ENCODE assay signal across 1 cellular context in the genomic region with DNA sequence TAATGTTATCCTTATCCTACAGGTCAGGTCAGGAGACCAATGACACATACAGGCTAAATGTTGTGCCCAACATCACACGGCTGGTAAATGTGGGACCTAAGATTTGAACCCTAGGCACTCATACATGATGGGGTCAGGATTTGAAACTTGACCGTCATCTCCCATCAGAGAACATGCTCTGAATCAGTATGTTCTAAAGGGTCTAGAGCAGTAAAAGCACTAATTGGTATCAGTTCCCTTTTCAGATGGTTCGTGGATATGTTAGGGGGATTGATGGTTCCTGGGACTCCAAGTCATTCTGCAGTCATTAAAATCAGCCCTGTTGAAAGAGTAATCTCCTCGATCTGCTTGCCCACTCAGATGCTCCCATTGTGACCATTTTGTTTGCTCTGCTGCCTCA.
A peak's percentile ranks its signal among the peaks of the same experiment; 100 is the strongest.
TF ChIP-seq lines count a peak whose summit lies in the region.

No MANE protein-coding gene starts in this region.

TF ChIP-seq in GM12878, 131 proteins besides CTCF, POLR2A, EP300 and RAD21 (continued from another document):
- TF ChIP-seq, protein P1, sequence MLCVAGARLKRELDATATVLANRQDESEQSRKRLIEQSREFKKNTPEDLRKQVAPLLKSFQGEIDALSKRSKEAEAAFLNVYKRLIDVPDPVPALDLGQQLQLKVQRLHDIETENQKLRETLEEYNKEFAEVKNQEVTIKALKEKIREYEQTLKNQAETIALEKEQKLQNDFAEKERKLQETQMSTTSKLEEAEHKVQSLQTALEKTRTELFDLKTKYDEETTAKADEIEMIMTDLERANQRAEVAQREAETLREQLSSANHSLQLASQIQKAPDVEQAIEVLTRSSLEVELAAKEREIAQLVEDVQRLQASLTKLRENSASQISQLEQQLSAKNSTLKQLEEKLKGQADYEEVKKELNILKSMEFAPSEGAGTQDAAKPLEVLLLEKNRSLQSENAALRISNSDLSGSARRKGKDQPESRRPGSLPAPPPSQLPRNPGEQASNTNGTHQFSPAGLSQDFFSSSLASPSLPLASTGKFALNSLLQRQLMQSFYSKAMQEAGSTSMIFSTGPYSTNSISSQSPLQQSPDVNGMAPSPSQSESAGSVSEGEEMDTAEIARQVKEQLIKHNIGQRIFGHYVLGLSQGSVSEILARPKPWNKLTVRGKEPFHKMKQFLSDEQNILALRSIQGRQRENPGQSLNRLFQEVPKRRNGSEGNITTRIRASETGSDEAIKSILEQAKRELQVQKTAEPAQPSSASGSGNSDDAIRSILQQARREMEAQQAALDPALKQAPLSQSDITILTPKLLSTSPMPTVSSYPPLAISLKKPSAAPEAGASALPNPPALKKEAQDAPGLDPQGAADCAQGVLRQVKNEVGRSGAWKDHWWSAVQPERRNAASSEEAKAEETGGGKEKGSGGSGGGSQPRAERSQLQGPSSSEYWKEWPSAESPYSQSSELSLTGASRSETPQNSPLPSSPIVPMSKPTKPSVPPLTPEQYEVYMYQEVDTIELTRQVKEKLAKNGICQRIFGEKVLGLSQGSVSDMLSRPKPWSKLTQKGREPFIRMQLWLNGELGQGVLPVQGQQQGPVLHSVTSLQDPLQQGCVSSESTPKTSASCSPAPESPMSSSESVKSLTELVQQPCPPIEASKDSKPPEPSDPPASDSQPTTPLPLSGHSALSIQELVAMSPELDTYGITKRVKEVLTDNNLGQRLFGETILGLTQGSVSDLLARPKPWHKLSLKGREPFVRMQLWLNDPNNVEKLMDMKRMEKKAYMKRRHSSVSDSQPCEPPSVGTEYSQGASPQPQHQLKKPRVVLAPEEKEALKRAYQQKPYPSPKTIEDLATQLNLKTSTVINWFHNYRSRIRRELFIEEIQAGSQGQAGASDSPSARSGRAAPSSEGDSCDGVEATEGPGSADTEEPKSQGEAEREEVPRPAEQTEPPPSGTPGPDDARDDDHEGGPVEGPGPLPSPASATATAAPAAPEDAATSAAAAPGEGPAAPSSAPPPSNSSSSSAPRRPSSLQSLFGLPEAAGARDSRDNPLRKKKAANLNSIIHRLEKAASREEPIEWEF (IDR thresholded peaks at IDR 0.05; ENCODE audit: insufficient replicate concordance, low read depth, low read length) = no peak
- TF ChIP-seq MTA2 (IDR thresholded peaks at IDR 0.05; ENCODE audit: low read depth) (peak; percentile 98), CHD2 (IDR thresholded peaks at IDR 0.05; ENCODE audit: borderline replicate concordance, low read depth, low read length) (no peak), TCF3 (IDR thresholded peaks at IDR 0.05; ENCODE audit: borderline replicate concordance, insufficient read depth, low read depth, low read length) (no peak), CHD1 (IDR thresholded peaks at IDR 0.05; ENCODE audit: low read depth, low read length) (no peak), BACH1 (IDR thresholded peaks at IDR 0.05; ENCODE audit: borderline replicate concordance) (peak; percentile 80; the same call in 1 of the 2 replicates), KLF5 (IDR thresholded peaks at IDR 0.05; ENCODE audit: partially characterized antibody) (no peak), DPF2 (IDR thresholded peaks at IDR 0.05) (peak; percentile 90), NR2F1 (conservative IDR thresholded peaks at IDR 0.05) (peak; percentile 68; the same call in 1 of the 2 replicates), RBBP5 (conservative IDR thresholded peaks at IDR 0.05) (no peak), ATF7 (IDR thresholded peaks at IDR 0.05; ENCODE audit: low read depth) (peak; percentile 43; the same call in 1 of the 2 replicates), LARP7 (IDR thresholded peaks at IDR 0.05) (no peak), SPI1 (IDR thresholded peaks at IDR 0.05; ENCODE audit: borderline replicate concordance, insufficient read depth, low read depth, low read length) (peak; percentile 99), PKNOX1 (IDR thresholded peaks at IDR 0.05) (peak; percentile 36; the same call in 1 of the 2 replicates), ZNF24 (IDR thresholded peaks at IDR 0.05) (peak; percentile 55; the same call in 1 of the 2 replicates), IRF4 (IDR thresholded peaks at IDR 0.05; ENCODE audit: low read depth, low read length) (peak; percentile 86), POLR2AphosphoS2 (IDR thresholded peaks at IDR 0.05; ENCODE audit: low read depth, low read length) (no peak), BMI1 (IDR thresholded peaks at IDR 0.05; ENCODE audit: borderline replicate concordance) (peak; percentile 49; the same call in 1 of the 2 replicates), YBX1 (IDR thresholded peaks at IDR 0.05) (no peak), HCFC1 (IDR thresholded peaks at IDR 0.05; ENCODE audit: low read length) (no peak), ZNF274 (IDR thresholded peaks at IDR 0.05; ENCODE audit: insufficient read depth, insufficient read length) (no peak), SMAD5 (IDR thresholded peaks at IDR 0.05; ENCODE audit: low read depth) (no peak), NR2C1 (IDR thresholded peaks at IDR 0.05) (no peak), CBX5 (IDR thresholded peaks at IDR 0.05; ENCODE audit: low read depth) (no peak), PAX5 (IDR thresholded peaks at IDR 0.05; ENCODE audit: borderline replicate concordance, low read depth, low read length) (0 out of 2 replicates have a peak, but pooled peaks have one; percentile 47), ZNF384 (IDR thresholded peaks at IDR 0.05; ENCODE audit: borderline replicate concordance, low read depth, low read length) (no peak), BCL11A (IDR thresholded peaks at IDR 0.05; ENCODE audit: low read depth, low read length) (peak; percentile 93), ZBED1 (IDR thresholded peaks at IDR 0.05; ENCODE audit: borderline replicate concordance) (no peak), IKZF1 (conservative IDR thresholded peaks at IDR 0.05) (peak; percentile 69), SMARCA5 (IDR thresholded peaks at IDR 0.05) (no peak), CEBPZ (IDR thresholded peaks at IDR 0.05; ENCODE audit: low read depth, low read length) (no peak), RB1 (IDR thresholded peaks at IDR 0.05; ENCODE audit: borderline replicate concordance) (no peak), RELA (IDR thresholded peaks at IDR 0.05; ENCODE audit: borderline replicate concordance, partially characterized antibody) (no peak), NBN (IDR thresholded peaks at IDR 0.05) (peak; percentile 57; the same call in 1 of the 2 replicates), TCF7 (IDR thresholded peaks at IDR 0.05; ENCODE audit: borderline replicate concordance) (no peak), SIN3A (IDR thresholded peaks at IDR 0.05; ENCODE audit: low read depth, low read length) (no peak), SUZ12 (IDR thresholded peaks at IDR 0.05; ENCODE audit: unreplicated experiment) (no peak)
- TF ChIP-seq, protein P2, sequence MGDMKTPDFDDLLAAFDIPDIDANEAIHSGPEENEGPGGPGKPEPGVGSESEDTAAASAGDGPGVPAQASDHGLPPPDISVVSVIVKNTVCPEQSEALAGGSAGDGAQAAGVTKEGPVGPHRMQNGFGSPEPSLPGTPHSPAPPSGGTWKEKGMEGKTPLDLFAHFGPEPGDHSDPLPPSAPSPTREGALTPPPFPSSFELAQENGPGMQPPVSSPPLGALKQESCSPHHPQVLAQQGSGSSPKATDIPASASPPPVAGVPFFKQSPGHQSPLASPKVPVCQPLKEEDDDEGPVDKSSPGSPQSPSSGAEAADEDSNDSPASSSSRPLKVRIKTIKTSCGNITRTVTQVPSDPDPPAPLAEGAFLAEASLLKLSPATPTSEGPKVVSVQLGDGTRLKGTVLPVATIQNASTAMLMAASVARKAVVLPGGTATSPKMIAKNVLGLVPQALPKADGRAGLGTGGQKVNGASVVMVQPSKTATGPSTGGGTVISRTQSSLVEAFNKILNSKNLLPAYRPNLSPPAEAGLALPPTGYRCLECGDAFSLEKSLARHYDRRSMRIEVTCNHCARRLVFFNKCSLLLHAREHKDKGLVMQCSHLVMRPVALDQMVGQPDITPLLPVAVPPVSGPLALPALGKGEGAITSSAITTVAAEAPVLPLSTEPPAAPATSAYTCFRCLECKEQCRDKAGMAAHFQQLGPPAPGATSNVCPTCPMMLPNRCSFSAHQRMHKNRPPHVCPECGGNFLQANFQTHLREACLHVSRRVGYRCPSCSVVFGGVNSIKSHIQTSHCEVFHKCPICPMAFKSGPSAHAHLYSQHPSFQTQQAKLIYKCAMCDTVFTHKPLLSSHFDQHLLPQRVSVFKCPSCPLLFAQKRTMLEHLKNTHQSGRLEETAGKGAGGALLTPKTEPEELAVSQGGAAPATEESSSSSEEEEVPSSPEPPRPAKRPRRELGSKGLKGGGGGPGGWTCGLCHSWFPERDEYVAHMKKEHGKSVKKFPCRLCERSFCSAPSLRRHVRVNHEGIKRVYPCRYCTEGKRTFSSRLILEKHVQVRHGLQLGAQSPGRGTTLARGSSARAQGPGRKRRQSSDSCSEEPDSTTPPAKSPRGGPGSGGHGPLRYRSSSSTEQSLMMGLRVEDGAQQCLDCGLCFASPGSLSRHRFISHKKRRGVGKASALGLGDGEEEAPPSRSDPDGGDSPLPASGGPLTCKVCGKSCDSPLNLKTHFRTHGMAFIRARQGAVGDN (IDR thresholded peaks at IDR 0.05) = peak; percentile 52; the same call in 1 of the 2 replicates
- TF ChIP-seq, protein P3, sequence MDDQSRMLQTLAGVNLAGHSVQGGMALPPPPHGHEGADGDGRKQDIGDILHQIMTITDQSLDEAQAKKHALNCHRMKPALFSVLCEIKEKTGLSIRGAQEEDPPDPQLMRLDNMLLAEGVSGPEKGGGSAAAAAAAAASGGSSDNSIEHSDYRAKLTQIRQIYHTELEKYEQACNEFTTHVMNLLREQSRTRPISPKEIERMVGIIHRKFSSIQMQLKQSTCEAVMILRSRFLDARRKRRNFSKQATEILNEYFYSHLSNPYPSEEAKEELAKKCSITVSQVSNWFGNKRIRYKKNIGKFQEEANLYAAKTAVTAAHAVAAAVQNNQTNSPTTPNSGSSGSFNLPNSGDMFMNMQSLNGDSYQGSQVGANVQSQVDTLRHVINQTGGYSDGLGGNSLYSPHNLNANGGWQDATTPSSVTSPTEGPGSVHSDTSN (IDR thresholded peaks at IDR 0.05; ENCODE audit: insufficient replicate concordance, low read depth, low read length) = no peak
